1 cellular context compared by ENCODE assay signal in genomic region chr19:6125571-6125989, GRCh38.
TF ChIP-seq lines count a peak whose summit lies in the region.

No MANE protein-coding gene starts in this region.

TF ChIP-seq in endothelial cell of umbilical vein, 7 proteins besides CTCF, POLR2A, EP300 and RAD21 (continued from another document):
- TF ChIP-seq JUN (IDR thresholded peaks at IDR 0.05; ENCODE audit: borderline replicate concordance, insufficient read depth, insufficient read length, low read depth) (no peak), EZH2 (IDR thresholded peaks at IDR 0.05; ENCODE audit: borderline replicate concordance, low read depth, low read length, severe bottlenecking) (no peak), MAX (IDR thresholded peaks at IDR 0.05; ENCODE audit: insufficient read depth, insufficient read length) (no peak), GATA2 (IDR thresholded peaks at IDR 0.05; ENCODE audit: insufficient read depth, insufficient read length, low read depth, low read length) (no peak)
